In the genomic region with DNA sequence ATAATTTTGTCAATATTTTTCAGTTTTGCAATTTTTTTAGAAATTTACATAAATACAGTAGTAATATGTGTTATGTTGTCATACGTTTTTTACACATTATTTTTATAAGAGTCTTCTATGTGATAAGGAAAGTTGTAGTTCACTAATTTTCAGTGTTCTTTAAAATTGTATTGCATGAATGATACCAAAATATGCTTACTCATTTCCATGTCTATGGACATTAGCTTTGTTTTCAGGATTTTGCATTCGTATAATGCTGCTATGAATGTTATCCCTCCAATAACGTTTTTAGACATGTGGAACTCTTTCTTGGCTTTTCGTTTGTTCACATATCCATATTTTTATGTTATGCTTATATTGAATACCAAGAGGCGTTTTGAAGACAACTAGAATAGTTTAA, we compare ENCODE assay signal across 28 cellular contexts.
"Had no signal": no experiment of that assay in that cellular context is flagged by ENCODE, and none has a peak within 500 bp of the region (broad histone marks: within the 10 kb centered on the region; RNA-seq: fewer than 3 reads in every experiment).

No MANE protein-coding gene starts in this region.

- H3K27ac ChIP-seq: neural progenitor cell, ovary, parathyroid adenoma, psoas muscle, right lobe of liver, sigmoid colon, spleen, suprapubic skin, testis, tibial artery, transverse colon, upper lobe of right lung, uterus had no signal

- H3K27me3 ChIP-seq: neural progenitor cell, ovary, right lobe of liver, sigmoid colon, spleen, suprapubic skin, testis, tibial artery, transverse colon, upper lobe of right lung, uterus had no signal

- DNase-seq: natural killer cell; occipital lobe; ovary; posterior cingulate gyrus; psoas muscle; right cardiac atrium; right lobe of liver; sigmoid colon; spleen; stimulated activated CD4-positive, alpha-beta T cell treated with anti-CD3 and anti-CD28 coated beads, Interleukin-12 subunit alpha, Interleukin-12 subunit beta, amount 100 ng/mL, for 4 hours; stimulated activated CD4-positive, alpha-beta T cell treated with anti-CD3 and anti-CD28 coated beads, Interleukin-1b, Interleukin-23, amount 100 ng/mL, for 48 hours; stimulated activated CD4-positive, alpha-beta T cell treated with anti-CD3 and anti-CD28 coated beads, Interleukin-4, amount 100 ng/mL, for 1 hour; stimulated activated CD4-positive, alpha-beta T cell treated with anti-CD3 and anti-CD28 coated beads, Interleukin-4, amount 100 ng/mL, for 4 hours; stimulated activated CD8-positive, alpha-beta memory T cell treated with anti-CD3 and anti-CD28 coated beads, Interleukin-4, amount 100 ng/mL, for 48 hours; stimulated activated naive CD4-positive, alpha-beta T cell; stimulated activated naive CD8-positive, alpha-beta T cell treated with anti-CD3 and anti-CD28 coated beads, Interleukin-15, amount 100 ng/mL, for 72 hours; stimulated activated naive CD8-positive, alpha-beta T cell treated with anti-CD3 and anti-CD28 coated beads, Interleukin-15, Interleukin-2, amounts not matched to agents 100 U/mL and 50 U/mL, for 24 hours; substantia nigra; testis; tibial artery; transverse colon; upper lobe of right lung; uterus had no signal

- H3K4me3 ChIP-seq: neural progenitor cell, ovary, psoas muscle, right lobe of liver, sigmoid colon, smooth muscle cell, spleen, suprapubic skin, testis, tibial artery, transverse colon, upper lobe of right lung, uterus had no signal

- H3K4me1 ChIP-seq: parathyroid adenoma, psoas muscle, spleen, testis, upper lobe of right lung, uterus had no signal

- H3K9me3 ChIP-seq: ovary, psoas muscle, right lobe of liver, sigmoid colon, spleen, suprapubic skin, testis, tibial artery, transverse colon, upper lobe of right lung, uterus had no signal

- H3K36me3 ChIP-seq: neural progenitor cell, ovary, right lobe of liver, sigmoid colon, spleen, suprapubic skin, tibial artery, transverse colon, upper lobe of right lung, uterus had no signal

- ATAC-seq: natural killer cell; psoas muscle; right cardiac atrium; right lobe of liver; stimulated activated memory B cell treated with anti-CD40 and anti-IgM and Interleukin-4, amounts not matched to agents 10 μg/mL and 1 μg/mL and 100 μg/mL, for 72 hours; stimulated activated naive CD8-positive, alpha-beta T cell treated with anti-CD3 and anti-CD28 coated beads, Interleukin-15, amount 100 ng/mL, for 72 hours; stimulated activated naive CD8-positive, alpha-beta T cell treated with anti-CD3 and anti-CD28 coated beads, Interleukin-15, Interleukin-2, amounts not matched to agents 100 U/mL and 50 U/mL, for 24 hours; upper lobe of right lung had no signal
